In genomic region chr9:96900010-96900409, GRCh38 we compare ENCODE assay signal across 14 cellular contexts. TPM values are rescaled to one million over a fixed set of nuclear protein-coding genes. Genes with fewer than 3 reads are reported as not detected.
"Had no signal": no experiment of that assay in that cellular context is flagged by ENCODE, and none has a peak within 500 bp of the region (broad histone marks: within the 10 kb centered on the region; RNA-seq: fewer than 3 reads in every experiment).

No MANE protein-coding gene starts in this region.

RNA-seq across cellular contexts. Expression of gene NUTM2G, which starts 28.6 kb away (rescaled TPM):
- total RNA-seq: activated B cell treated with CpG ODN at 0.5 μM for 24 hours; activated CD4-positive, alpha-beta memory T cell treated with anti-CD3 and anti-CD28 coated beads for 36 hours; activated CD4-positive, alpha-beta T cell treated with anti-CD3 and anti-CD28 coated beads, Interleukin-2, amount 10 ng/mL, durations not matched to agents 24 days and 14 days; activated CD8-positive, alpha-beta memory T cell treated with anti-CD3 and anti-CD28 coated beads for 36 hours; activated CD8-positive, alpha-beta T cell treated with anti-CD3 and anti-CD28 coated beads for 36 hours; activated naive CD4-positive, alpha-beta T cell treated with anti-CD3 and anti-CD28 coated beads for 36 hours; activated naive CD4-positive, alpha-beta T cell treated with anti-CD3 and anti-CD28 coated beads, Interleukin-2, amount 50 U/mL, for 72 hours; activated naive CD8-positive, alpha-beta T cell treated with anti-CD3 and anti-CD28 coated beads for 36 hours; activated T-cell treated with anti-CD3 and anti-CD28 coated beads, Interleukin-2, amount 50 U/mL, for 4 hours; activated T-cell treated with anti-CD3 and anti-CD28 coated beads, Interleukin-2, amount 50 U/mL, for 72 hours; activated T-helper 1 cell treated with anti-CD3 and anti-CD28 coated beads, Interleukin-12 subunit alpha, Interleukin-12 subunit beta, Interleukin-2, Interleukin-4 antibody, amounts not matched to agents 30 ng/mL and 10 ng/mL and 1 ng/mL, durations not matched to agents 14 hours and 24 hours and 36 hours; activated T-helper 17 cell treated with anti-CD3 and anti-CD28 coated beads, Interleukin-2, amount 50 U/mL, for 72 hours; ascending aorta; cardiac septum had no signal
